Comparison of ENCODE assay signal across 10 cellular contexts in the genomic region with DNA sequence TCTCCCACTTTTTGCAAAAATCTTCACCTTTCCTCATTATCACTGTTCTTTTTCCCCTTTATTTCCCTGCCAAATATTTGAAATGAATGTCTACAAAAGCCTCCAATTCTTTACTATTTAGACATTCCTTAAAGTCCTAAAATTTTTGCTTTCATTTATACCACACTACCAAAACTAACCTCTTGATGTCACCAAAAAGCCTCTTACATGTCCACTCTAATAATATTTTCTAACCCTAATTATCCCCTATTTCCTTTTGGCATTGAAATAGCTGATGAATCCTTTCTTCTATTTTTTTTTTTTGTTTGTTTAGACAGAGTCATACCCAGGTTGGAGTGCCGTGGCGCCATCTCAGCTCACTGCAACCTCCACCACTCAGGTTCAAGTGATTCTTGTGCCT. TPM values are rescaled to one million over a fixed set of nuclear protein-coding genes. Genes with fewer than 3 reads are reported as not detected.
DNase-seq lines count a peak whose midpoint lies in the region; ATAC-seq and TF ChIP-seq lines count a peak whose summit lies in the region.
"Had no signal": no experiment of that assay in that cellular context is flagged by ENCODE, and none has a peak within 500 bp of the region (broad histone marks: within the 10 kb centered on the region; RNA-seq: fewer than 3 reads in every experiment).

No MANE protein-coding gene starts in this region.

- 19% methylated on average over 2 of the region's 2 CpGs for WGBS in right lobe of liver (ENCODE audit: insufficient coverage, low coverage, low lambda C conversion rate, missing lambda C conversion rate)
- 13 to 38% (median 31%) methylated on average over 2 of the region's 2 CpGs for WGBS in ovary, 3 donors
- no CpG with 5 or more reads among the region's 2 CpGs for WGBS in mesendoderm (ENCODE audit: extremely low coverage, insufficient coverage, low lambda C conversion rate)

- H2AFZ ChIP-seq in DND-41 (ENCODE audit: low read depth, low read length) (no peak overlapping the region), KMS-11 (ENCODE audit: low read depth) (no peak overlapping the region)

- H3K9me3 ChIP-seq in DND-41 (ENCODE audit: insufficient read depth, low read length, severe bottlenecking) (no peaks in the 10 kb centered on the region), adipocyte (ENCODE audit: control insufficient read depth, low read length) (no peaks in the 10 kb centered on the region), right lobe of liver (no peaks in the 10 kb centered on the region), ovary (no peaks in the 10 kb centered on the region)
- H3K9me3 ChIP-seq: pancreas had no signal

- peak; percentile 18 for TF ChIP-seq CTCF in DND-41 (IDR thresholded peaks at IDR 0.05; ENCODE audit: borderline replicate concordance, extremely low read depth, low read length, poor library complexity, severe bottlenecking)
- TF ChIP-seq CTCF in KMS-11 (conservative IDR thresholded peaks at IDR 0.05; ENCODE audit: low read depth, low read length) = 0 out of 2 replicates have a peak, but pooled peaks have one; percentile 13
- TF ChIP-seq CTCF in right lobe of liver (IDR thresholded peaks at IDR 0.05) = peak; percentile 24 to 41 (median 33)
- no peak for TF ChIP-seq CTCF in ovary (IDR thresholded peaks at IDR 0.05)

- no peak for DNase-seq in DND-41
- DNase-seq in adipocyte (ENCODE audit: low read depth) = peak; percentile 25
- DNase-seq in right lobe of liver = no peak
- no peak for DNase-seq in ovary
- no peak for DNase-seq in mesendoderm
- DNase-seq in HK-2 (ENCODE audit: unreplicated experiment) = no peak
- DNase-seq: pancreas, RPMI8226 had no signal

- H3K36me3 ChIP-seq in DND-41 (ENCODE audit: insufficient read depth, low read length) (no peaks in the 10 kb centered on the region), KMS-11 (ENCODE audit: insufficient read depth) (no peaks in the 10 kb centered on the region), adipocyte (ENCODE audit: control insufficient read depth, insufficient read depth, low read length, severe bottlenecking) (no peaks in the 10 kb centered on the region), right lobe of liver (no peaks in the 10 kb centered on the region), ovary (no peaks in the 10 kb centered on the region), mesendoderm (ENCODE audit: control insufficient read depth, insufficient read depth, low read length) (no peaks in the 10 kb centered on the region)
- H3K36me3 ChIP-seq: pancreas had no signal

- H3K18ac ChIP-seq in mesendoderm (ENCODE audit: low read length) = no peak overlapping the region

- H4K20me1 ChIP-seq in DND-41 (ENCODE audit: insufficient read depth, low read length) = no peaks in the 10 kb centered on the region
- no peaks in the 10 kb centered on the region for H4K20me1 ChIP-seq in KMS-11 (ENCODE audit: insufficient read depth)

- H3K27ac ChIP-seq in DND-41 (ENCODE audit: low read length) (no peak overlapping the region), KMS-11 (no peak overlapping the region), right lobe of liver (no peak overlapping the region), ovary (no peak overlapping the region), mesendoderm (ENCODE audit: low read depth, low read length) (no peak overlapping the region)
- H3K27ac ChIP-seq: pancreas had no signal

- no peak overlapping the region for H3K23ac ChIP-seq in mesendoderm (ENCODE audit: low read length)

- no peak overlapping the region for H2AK5ac ChIP-seq in mesendoderm (ENCODE audit: low read length)

- TF ChIP-seq POLR2A in right lobe of liver (IDR thresholded peaks at IDR 0.05) (no peak), ovary (IDR thresholded peaks at IDR 0.05) (no peak)

- no peaks in the 10 kb centered on the region for H3K79me1 ChIP-seq in mesendoderm (ENCODE audit: low read length)

- H3K4me1 ChIP-seq in DND-41 (ENCODE audit: insufficient read depth, low read length) = no peaks in the 10 kb centered on the region
- no peaks in the 10 kb centered on the region for H3K4me1 ChIP-seq in KMS-11 (ENCODE audit: low read depth, poor library complexity, severe bottlenecking)
- no peaks in the 10 kb centered on the region for H3K4me1 ChIP-seq in adipocyte (ENCODE audit: control insufficient read depth, insufficient read depth, low read length)
- no peaks in the 10 kb centered on the region for H3K4me1 ChIP-seq in right lobe of liver
- H3K4me1 ChIP-seq in ovary (ENCODE audit: insufficient read depth) = no peaks in the 10 kb centered on the region
- no peaks in the 10 kb centered on the region for H3K4me1 ChIP-seq in mesendoderm (ENCODE audit: control insufficient read depth, low read depth, low read length)
- H3K4me1 ChIP-seq: pancreas had no signal

- no peak overlapping the region for H2BK15ac ChIP-seq in mesendoderm (replicated peaks; ENCODE audit: low read depth)

- H2BK120ac ChIP-seq in mesendoderm (ENCODE audit: low read depth, low read length) = no peak overlapping the region

- H2BK5ac ChIP-seq in mesendoderm (ENCODE audit: low read length) = no peak overlapping the region

- H3K4me2 ChIP-seq in DND-41 (ENCODE audit: insufficient read depth, low read length) (no peak overlapping the region), KMS-11 (no peak overlapping the region), mesendoderm (ENCODE audit: low read length) (no peak overlapping the region)

- H4K8ac ChIP-seq in mesendoderm (ENCODE audit: low read depth, low read length) = no peak overlapping the region

- H3K4me3 ChIP-seq in DND-41 (ENCODE audit: low read depth in 1 of 2, low read length in 2 of 2) (no peak overlapping the region), KMS-11 (IDR thresholded peaks at IDR 0.05; ENCODE audit: insufficient read depth, low read depth, low read length) (no peak overlapping the region), adipocyte (ENCODE audit: low read length) (no peak overlapping the region), right lobe of liver (no peak overlapping the region), ovary (no peak overlapping the region), mesendoderm (ENCODE audit: low read length) (no peak overlapping the region)
- H3K4me3 ChIP-seq: pancreas had no signal

- ATAC-seq in DND-41 (ENCODE audit: insufficient read depth, low read depth) = no peak
- ATAC-seq in right lobe of liver = peak in 2 of 4 donors; percentile 31 to 72
- ATAC-seq in HG03520 (IDR thresholded peaks at IDR 0.05; ENCODE audit: unreplicated experiment) = no peak

- no peak overlapping the region for H3K56ac ChIP-seq in mesendoderm (ENCODE audit: low read length)

- H3K27me3 ChIP-seq in DND-41 (ENCODE audit: insufficient read depth, low read length, poor library complexity) (peaks cover 7% of the 10 kb centered on the region), KMS-11 (ENCODE audit: insufficient read depth, low read depth) (no peaks in the 10 kb centered on the region), adipocyte (replicated peaks; ENCODE audit: control insufficient read depth, insufficient read depth, low read length) (no peaks in the 10 kb centered on the region), right lobe of liver (no peaks in the 10 kb centered on the region), ovary (no peaks in the 10 kb centered on the region), mesendoderm (ENCODE audit: insufficient read depth, low read length, poor library complexity) (no peaks in the 10 kb centered on the region)
- H3K27me3 ChIP-seq: pancreas had no signal

- no peak overlapping the region for H3K4ac ChIP-seq in mesendoderm (ENCODE audit: low read depth, low read length)

- no peak for TF ChIP-seq EP300 in ovary (IDR thresholded peaks at IDR 0.05)

- intact Hi-C loops in right lobe of liver (cut with DNase I) = loop anchor here (5.0 kb wide), 1 partner anchor 77 kb away; no protein-coding TSS in a partner anchor
- intact Hi-C loops in ovary (cut with DNase I) = loop anchor here in 1 of 4 donors (5.0 kb wide), 1 partner anchor 62 kb away; no protein-coding TSS in a partner anchor

- H3K9ac ChIP-seq in DND-41 (ENCODE audit: low read depth, low read length) = no peak overlapping the region
- no peak overlapping the region for H3K9ac ChIP-seq in KMS-11
- H3K9ac ChIP-seq in adipocyte (ENCODE audit: low read length) = no peak overlapping the region
- no peak overlapping the region for H3K9ac ChIP-seq in mesendoderm (ENCODE audit: low read length)

- H3K79me2 ChIP-seq in DND-41 (ENCODE audit: insufficient read depth, low read length) (no peaks in the 10 kb centered on the region), KMS-11 (ENCODE audit: insufficient read depth, low read depth) (no peaks in the 10 kb centered on the region), mesendoderm (ENCODE audit: control insufficient read depth, insufficient read depth, low read length) (no peaks in the 10 kb centered on the region)

- H4K5ac ChIP-seq in mesendoderm (ENCODE audit: low read length) = no peak overlapping the region

RNA-seq across cellular contexts. Expression of gene NRG2, which starts 32.3 kb away (rescaled TPM):
- total RNA-seq in right lobe of liver = under 1 TPM in 5 of 6 experiments, not detected in 1; 0.07 to 0.77 (median 0.14) TPM
- total RNA-seq in ovary = 10 to 100 TPM in 5 of 7 donors, 1 to 10 TPM in 2; 6.4 to 32.6 (median 25.5) TPM
- polyA plus RNA-seq in ovary = 10 to 100 TPM in 1 of 2 donors, 1 to 10 TPM in 1; 2.6 to 10.1 TPM
- 0.01 TPM for polyA plus RNA-seq in mesendoderm (2013, experiment 1 of 2)
- 0.07 TPM for polyA plus RNA-seq in mesendoderm (2013, experiment 2 of 2)

RNA-seq across cellular contexts. Expression of gene PURA, which starts 38.5 kb away (rescaled TPM):
- 10 to 100 TPM in 4 of 6 experiments, 1 to 10 TPM in 2; 8.7 to 14.1 (median 12.1) TPM for total RNA-seq in right lobe of liver
- total RNA-seq in ovary = 10 to 100 TPM; 19.5 to 35.5 (median 29.8) TPM
- polyA plus RNA-seq in ovary = 10 to 100 TPM in 1 of 2 donors, 1 to 10 TPM in 1; 6.3 to 11.0 TPM
- polyA plus RNA-seq in mesendoderm (2013, experiment 1 of 2) = 0.86 TPM
- 0.77 TPM for polyA plus RNA-seq in mesendoderm (2013, experiment 2 of 2)

RNA-seq across cellular contexts. Expression of gene IGIP, which starts 50.4 kb away (rescaled TPM):
- total RNA-seq in right lobe of liver (1 to 10 TPM; 4.4 to 7.1 (median 6.5) TPM), ovary (10 to 100 TPM in 6 of 7 donors, 1 to 10 TPM in 1; 8.6 to 17.3 (median 15.5) TPM)
- 1 to 10 TPM; 6.8 to 8.8 TPM for polyA plus RNA-seq in ovary
- 0.04 TPM for polyA plus RNA-seq in mesendoderm (2013, experiment 1 of 2)
- polyA plus RNA-seq in mesendoderm (2013, experiment 2 of 2) = 0.04 TPM

Comparison
In these comparisons a context has a peak if more than half of its experiments do, and no peak if none do; other contexts are left out.
1. CTCF ChIP-seq: peak in DND-41 (single experiment), KMS-11 (single experiment) and right lobe of liver (4 of 4); none in ovary (0 of 3).
2. RNA of gene NRG2, which starts 32.3 kb away (total RNA-seq): 6.4 to 32.6 TPM in ovary; 0.07 to 0.77 TPM in right lobe of liver; every median in the first group is over 4 times any median in the second.